1 cellular context compared by ENCODE assay signal in the genomic region with DNA sequence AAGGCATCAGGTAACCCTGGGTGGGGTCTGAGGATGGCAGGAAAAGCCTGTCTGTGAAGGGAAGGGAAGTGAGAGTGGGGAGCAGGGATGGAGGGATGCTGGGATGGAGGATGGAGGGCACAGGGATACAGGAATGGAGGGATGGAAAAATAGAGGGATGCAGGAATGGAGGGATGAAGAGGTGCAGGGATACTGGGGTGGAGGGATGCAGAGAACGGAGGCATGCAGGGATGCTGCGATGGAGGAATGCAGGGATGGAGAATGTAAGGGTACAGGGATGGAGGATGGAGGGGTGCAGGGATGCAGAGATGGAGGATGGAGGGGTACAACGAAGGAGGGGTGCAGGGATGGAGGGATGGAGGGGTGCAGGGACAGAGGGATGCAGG.
TF ChIP-seq lines count a peak whose summit lies in the region.

No MANE protein-coding gene starts in this region.

TF ChIP-seq in GM23338, 12 proteins besides CTCF, POLR2A, EP300 and RAD21 (continued from another document):
- TF ChIP-seq, protein P1, sequence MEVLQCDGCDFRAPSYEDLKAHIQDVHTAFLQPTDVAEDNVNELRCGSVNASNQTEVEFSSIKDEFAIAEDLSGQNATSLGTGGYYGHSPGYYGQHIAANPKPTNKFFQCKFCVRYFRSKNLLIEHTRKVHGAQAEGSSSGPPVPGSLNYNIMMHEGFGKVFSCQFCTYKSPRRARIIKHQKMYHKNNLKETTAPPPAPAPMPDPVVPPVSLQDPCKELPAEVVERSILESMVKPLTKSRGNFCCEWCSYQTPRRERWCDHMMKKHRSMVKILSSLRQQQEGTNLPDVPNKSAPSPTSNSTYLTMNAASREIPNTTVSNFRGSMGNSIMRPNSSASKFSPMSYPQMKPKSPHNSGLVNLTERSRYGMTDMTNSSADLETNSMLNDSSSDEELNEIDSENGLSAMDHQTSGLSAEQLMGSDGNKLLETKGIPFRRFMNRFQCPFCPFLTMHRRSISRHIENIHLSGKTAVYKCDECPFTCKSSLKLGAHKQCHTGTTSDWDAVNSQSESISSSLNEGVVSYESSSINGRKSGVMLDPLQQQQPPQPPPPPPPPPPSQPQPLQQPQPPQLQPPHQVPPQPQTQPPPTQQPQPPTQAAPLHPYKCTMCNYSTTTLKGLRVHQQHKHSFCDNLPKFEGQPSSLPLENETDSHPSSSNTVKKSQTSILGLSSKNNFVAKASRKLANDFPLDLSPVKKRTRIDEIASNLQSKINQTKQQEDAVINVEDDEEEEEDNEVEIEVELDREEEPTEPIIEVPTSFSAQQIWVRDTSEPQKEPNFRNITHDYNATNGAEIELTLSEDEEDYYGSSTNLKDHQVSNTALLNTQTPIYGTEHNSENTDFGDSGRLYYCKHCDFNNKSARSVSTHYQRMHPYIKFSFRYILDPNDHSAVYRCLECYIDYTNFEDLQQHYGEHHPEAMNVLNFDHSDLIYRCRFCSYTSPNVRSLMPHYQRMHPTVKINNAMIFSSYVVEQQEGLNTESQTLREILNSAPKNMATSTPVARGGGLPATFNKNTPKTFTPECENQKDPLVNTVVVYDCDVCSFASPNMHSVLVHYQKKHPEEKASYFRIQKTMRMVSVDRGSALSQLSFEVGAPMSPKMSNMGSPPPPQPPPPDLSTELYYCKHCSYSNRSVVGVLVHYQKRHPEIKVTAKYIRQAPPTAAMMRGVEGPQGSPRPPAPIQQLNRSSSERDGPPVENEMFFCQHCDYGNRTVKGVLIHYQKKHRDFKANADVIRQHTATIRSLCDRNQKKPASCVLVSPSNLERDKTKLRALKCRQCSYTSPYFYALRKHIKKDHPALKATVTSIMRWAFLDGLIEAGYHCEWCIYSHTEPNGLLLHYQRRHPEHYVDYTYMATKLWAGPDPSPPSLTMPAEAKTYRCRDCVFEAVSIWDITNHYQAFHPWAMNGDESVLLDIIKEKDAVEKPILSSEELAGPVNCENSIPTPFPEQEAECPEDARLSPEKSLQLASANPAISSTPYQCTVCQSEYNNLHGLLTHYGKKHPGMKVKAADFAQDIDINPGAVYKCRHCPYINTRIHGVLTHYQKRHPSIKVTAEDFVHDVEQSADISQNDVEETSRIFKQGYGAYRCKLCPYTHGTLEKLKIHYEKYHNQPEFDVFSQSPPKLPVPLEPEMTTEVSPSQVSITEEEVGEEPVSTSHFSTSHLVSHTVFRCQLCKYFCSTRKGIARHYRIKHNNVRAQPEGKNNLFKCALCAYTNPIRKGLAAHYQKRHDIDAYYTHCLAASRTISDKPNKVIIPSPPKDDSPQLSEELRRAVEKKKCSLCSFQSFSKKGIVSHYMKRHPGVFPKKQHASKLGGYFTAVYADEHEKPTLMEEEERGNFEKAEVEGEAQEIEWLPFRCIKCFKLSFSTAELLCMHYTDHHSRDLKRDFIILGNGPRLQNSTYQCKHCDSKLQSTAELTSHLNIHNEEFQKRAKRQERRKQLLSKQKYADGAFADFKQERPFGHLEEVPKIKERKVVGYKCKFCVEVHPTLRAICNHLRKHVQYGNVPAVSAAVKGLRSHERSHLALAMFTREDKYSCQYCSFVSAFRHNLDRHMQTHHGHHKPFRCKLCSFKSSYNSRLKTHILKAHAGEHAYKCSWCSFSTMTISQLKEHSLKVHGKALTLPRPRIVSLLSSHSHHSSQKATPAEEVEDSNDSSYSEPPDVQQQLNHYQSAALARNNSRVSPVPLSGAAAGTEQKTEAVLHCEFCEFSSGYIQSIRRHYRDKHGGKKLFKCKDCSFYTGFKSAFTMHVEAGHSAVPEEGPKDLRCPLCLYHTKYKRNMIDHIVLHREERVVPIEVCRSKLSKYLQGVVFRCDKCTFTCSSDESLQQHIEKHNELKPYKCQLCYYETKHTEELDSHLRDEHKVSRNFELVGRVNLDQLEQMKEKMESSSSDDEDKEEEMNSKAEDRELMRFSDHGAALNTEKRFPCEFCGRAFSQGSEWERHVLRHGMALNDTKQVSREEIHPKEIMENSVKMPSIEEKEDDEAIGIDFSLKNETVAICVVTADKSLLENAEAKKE (CRISPR knock-in tag; IDR thresholded peaks at IDR 0.05): no peak
